In genomic region chrX:108270739-108271396, GRCh38 we compare ENCODE assay signal across 11 cellular contexts.
DNase-seq lines count a peak whose midpoint lies in the region; ATAC-seq and TF ChIP-seq lines count a peak whose summit lies in the region.
"Had no signal": no experiment of that assay in that cellular context is flagged by ENCODE, and none has a peak within 500 bp of the region (broad histone marks: within the 10 kb centered on the region; RNA-seq: fewer than 3 reads in every experiment).

No MANE protein-coding gene starts in this region.

- no peaks in the 10 kb centered on the region for H3K36me3 Mint-ChIP-seq in activated CD8-positive, alpha-beta T cell treated with anti-CD3 and anti-CD28 coated beads for 36 hours (ENCODE audit: low read depth)

- ATAC-seq in GM19452 (IDR thresholded peaks at IDR 0.05; ENCODE audit: unreplicated experiment): peak; percentile 73
- ATAC-seq in left ventricle myocardium superior: no peak
- ATAC-seq in activated CD8-positive, alpha-beta T cell treated with anti-CD3 and anti-CD28 coated beads for 36 hours: no peak

- POLR2A ChIA-PET in activated CD8-positive, alpha-beta T cell treated with anti-CD3 and anti-CD28 coated beads for 36 hours (lab: Charles Lee): no interaction called here

- H3K27me3 Mint-ChIP-seq in activated CD8-positive, alpha-beta T cell treated with anti-CD3 and anti-CD28 coated beads for 36 hours: peaks cover 3% of the 10 kb centered on the region
- H3K27me3 Mint-ChIP-seq: activated CD4-positive, alpha-beta T cell treated with anti-CD3 and anti-CD28 coated beads, Interleukin-2, amount 10 ng/mL, durations not matched to agents 7 days and 5 days had no signal

- TF ChIP-seq CTCF in cardiac fibroblast (IDR thresholded peaks at IDR 0.05; ENCODE audit: low read depth, low read length): no peak
- TF ChIP-seq CTCF in activated CD8-positive, alpha-beta T cell treated with anti-CD3 and anti-CD28 coated beads for 36 hours (IDR thresholded peaks at IDR 0.05): no peak

- H3K4me3 ChIP-seq in cardiac fibroblast (replicated peaks in 1 of 2; ENCODE audit: low read depth in 2 of 2, low read length in 2 of 2): no peak overlapping the region

- H3K4me1 Mint-ChIP-seq in activated CD8-positive, alpha-beta T cell treated with anti-CD3 and anti-CD28 coated beads for 36 hours (ENCODE audit: low read depth): no peaks in the 10 kb centered on the region
- H3K4me1 Mint-ChIP-seq: activated CD4-positive, alpha-beta T cell treated with anti-CD3 and anti-CD28 coated beads, Interleukin-2, amount 10 ng/mL, durations not matched to agents 7 days and 5 days had no signal

- DNase-seq in NCI-H187 (lab: John Stamatoyannopoulos, UW) (peak; percentile 27 to 37), cardiac fibroblast (ENCODE audit: low read depth in 2 of 2) (peak; percentile 5 to 27), retina (peak; percentile 2), NCI-H524 treated with DMSO at 0.1 percent for 48 hours (lab: John Stamatoyannopoulos, UW) (no peak), left ventricle myocardium superior (no peak)
- DNase-seq in stimulated activated CD4-positive, alpha-beta T cell treated with anti-CD3 and anti-CD28 coated beads, Interleukin-2, amount 100 ng/mL, for 48 hours: no peak
- no peak for DNase-seq in activated CD8-positive, alpha-beta T cell treated with anti-CD3 and anti-CD28 coated beads for 36 hours
- DNase-seq: activated CD4-positive, alpha-beta T cell treated with anti-CD3 and anti-CD28 coated beads, Interleukin-2, amount 10 ng/mL, durations not matched to agents 7 days and 5 days; anterior cingulate cortex; RPMI8226 had no signal

- H3K4me3 Mint-ChIP-seq in activated CD8-positive, alpha-beta T cell treated with anti-CD3 and anti-CD28 coated beads for 36 hours: no peak overlapping the region
- H3K4me3 Mint-ChIP-seq: activated CD4-positive, alpha-beta T cell treated with anti-CD3 and anti-CD28 coated beads, Interleukin-2, amount 10 ng/mL, durations not matched to agents 7 days and 5 days had no signal

- intact Hi-C loops in left ventricle myocardium superior (cut with micrococcal nuclease): no loop called here
- intact Hi-C loops in activated CD8-positive, alpha-beta T cell treated with anti-CD3 and anti-CD28 coated beads for 36 hours (cut with micrococcal nuclease): no loop called here

- CTCF ChIA-PET in activated CD8-positive, alpha-beta T cell treated with anti-CD3 and anti-CD28 coated beads for 36 hours (lab: Charles Lee): no interaction called here

- H3K27ac Mint-ChIP-seq in activated CD8-positive, alpha-beta T cell treated with anti-CD3 and anti-CD28 coated beads for 36 hours: no peak overlapping the region
- H3K27ac Mint-ChIP-seq: activated CD4-positive, alpha-beta T cell treated with anti-CD3 and anti-CD28 coated beads, Interleukin-2, amount 10 ng/mL, durations not matched to agents 7 days and 5 days had no signal

- no peaks in the 10 kb centered on the region for H3K9me3 Mint-ChIP-seq in activated CD8-positive, alpha-beta T cell treated with anti-CD3 and anti-CD28 coated beads for 36 hours
- H3K9me3 Mint-ChIP-seq: activated CD4-positive, alpha-beta T cell treated with anti-CD3 and anti-CD28 coated beads, Interleukin-2, amount 10 ng/mL, durations not matched to agents 7 days and 5 days had no signal

Comparison
In these comparisons a context has a peak if more than half of its experiments do, and no peak if none do; other contexts are left out.
1. DNase-seq: peak in NCI-H187 (2 of 2), cardiac fibroblast (2 of 2) and retina (single experiment); none in stimulated activated CD4-positive, alpha-beta T cell treated with anti-CD3 and anti-CD28 coated beads, Interleukin-2, amount 100 ng/mL, for 48 hours (0 of 2), NCI-H524 treated with DMSO at 0.1 percent for 48 hours (single experiment), left ventricle myocardium superior (single experiment) and activated CD8-positive, alpha-beta T cell treated with anti-CD3 and anti-CD28 coated beads for 36 hours (single experiment).